Comparison of ENCODE assay signal across 20 cellular contexts in genomic region chr2:51013870-51014526, GRCh38. TPM values are rescaled to one million over a fixed set of nuclear protein-coding genes. Genes with fewer than 3 reads are reported as not detected.
DNase-seq lines count a peak whose midpoint lies in the region; ATAC-seq and TF ChIP-seq lines count a peak whose summit lies in the region.
"Had no signal": no experiment of that assay in that cellular context is flagged by ENCODE, and none has a peak within 500 bp of the region (broad histone marks: within the 10 kb centered on the region; RNA-seq: fewer than 3 reads in every experiment).

No MANE protein-coding gene starts in this region.

- H3K4me3 ChIP-seq in tibial nerve (no peak overlapping the region), suprapubic skin (no peak overlapping the region)
- H3K4me3 ChIP-seq: heart right ventricle, mucosa of descending colon had no signal

- H3K9me3 ChIP-seq in tibial nerve (peaks cover 0 to 10% (median 0%) of the 10 kb centered on the region in 4 donors), suprapubic skin (peaks cover 3% of the 10 kb centered on the region)
- H3K9me3 ChIP-seq: mucosa of descending colon had no signal

- peak; percentile 76 for DNase-seq in NCI-H510A treated with DMSO at 0.1 percent for 48 hours (lab: John Stamatoyannopoulos, UW)
- no peak for DNase-seq in NCI-H510A (lab: John Stamatoyannopoulos, UW)
- peak; percentile 73 for DNase-seq in NCI-H69 (lab: John Stamatoyannopoulos, UW)
- no peak for DNase-seq in tibial nerve (ENCODE audit: low spot score in 2 of 2)
- no peak for DNase-seq in NCI-H1048 (lab: John Stamatoyannopoulos, UW)
- DNase-seq in suprapubic skin (ENCODE audit: low spot score in 2 of 2) = no peak
- DNase-seq: ACHN; activated CD4-positive, alpha-beta T cell treated with anti-CD3 and anti-CD28 coated beads, Interleukin-2, amount 50 U/mL, for 4 hours; activated T-cell treated with anti-CD3 and anti-CD28 coated beads, Interleukin-2, amount 50 U/mL, for 72 hours; CD4-positive, alpha-beta T cell; effector CD8-positive, alpha-beta T cell; heart right ventricle; mucosa of descending colon; NCI-H2227 treated with DMSO at 0.1 percent for 48 hours; stimulated activated CD4-positive, alpha-beta T cell treated with anti-CD3 and anti-CD28 coated beads, Interleukin-1b, Interleukin-23, amount 100 ng/mL, for 48 hours had no signal

- TF ChIP-seq POLR2A in tibial nerve (IDR thresholded peaks at IDR 0.05) (no peak), suprapubic skin (IDR thresholded peaks at IDR 0.05) (no peak)

- no peak for ATAC-seq in HG03095 (IDR thresholded peaks at IDR 0.05; ENCODE audit: unreplicated experiment)
- ATAC-seq: activated T-cell treated with anti-CD3 and anti-CD28 coated beads, Interleukin-2, amount 50 U/mL, for 72 hours; heart right ventricle; Panc1 had no signal

- H3K4me1 ChIP-seq in tibial nerve = peaks cover 0 to 24% (median 9%) of the 10 kb centered on the region in 4 donors
- peaks cover 2% of the 10 kb centered on the region for H3K4me1 ChIP-seq in suprapubic skin

- peak overlapping the region; percentile 63 for H3K27ac ChIP-seq in cingulate gyrus (ENCODE audit: low read depth, low read length)
- H3K27ac ChIP-seq in tibial nerve = peak overlapping the region; percentile 34 to 82 (median 44)
- H3K27ac ChIP-seq in suprapubic skin = no peak overlapping the region
- H3K27ac ChIP-seq: heart right ventricle had no signal

- WGBS in tibial nerve, 2 donors = 36 to 43% methylated on average over 2 of the region's 2 CpGs
- WGBS in suprapubic skin = 75% methylated on average over 2 of the region's 2 CpGs

- TF ChIP-seq EP300 in tibial nerve (IDR thresholded peaks at IDR 0.05) (no peak), suprapubic skin (IDR thresholded peaks at IDR 0.05) (no peak)

- TF ChIP-seq CTCF in tibial nerve (IDR thresholded peaks at IDR 0.05) (no peak), suprapubic skin (IDR thresholded peaks at IDR 0.05) (no peak)

- H3K27me3 ChIP-seq in tibial nerve (no peaks in the 10 kb centered on the region), suprapubic skin (no peaks in the 10 kb centered on the region)
- H3K27me3 ChIP-seq: heart right ventricle had no signal

- H3K36me3 ChIP-seq in tibial nerve (no peaks in the 10 kb centered on the region), suprapubic skin (no peaks in the 10 kb centered on the region)
- H3K36me3 ChIP-seq: heart right ventricle had no signal

RNA-seq across cellular contexts. Expression of gene NRXN1, which starts 17.9 kb away (rescaled TPM):
- total RNA-seq in tibial nerve = 100 to 1,000 TPM; 135 to 245 (median 203) TPM
- total RNA-seq in suprapubic skin = 1 to 10 TPM; 1.7 to 5.1 (median 2.6) TPM
- total RNA-seq: activated T-cell treated with anti-CD3 and anti-CD28 coated beads, Interleukin-2, amount 50 U/mL, for 72 hours; CD4-positive, alpha-beta T cell; kidney epithelial cell; osteocyte had no signal

Comparison
In these comparisons a context has a peak if more than half of its experiments do, and no peak if none do; other contexts are left out.
1. DNase-seq: peak in NCI-H510A treated with DMSO at 0.1 percent for 48 hours (single experiment) and NCI-H69 (single experiment); none in NCI-H510A (single experiment), tibial nerve (0 of 2), NCI-H1048 (single experiment) and suprapubic skin (0 of 2).
2. RNA of gene NRXN1, which starts 17.9 kb away (total RNA-seq): 135 to 245 TPM in tibial nerve; 1.7 to 5.1 TPM in suprapubic skin; every median in the first group is over 10 times any median in the second.